8 cellular contexts compared by ENCODE assay signal in the genomic region with DNA sequence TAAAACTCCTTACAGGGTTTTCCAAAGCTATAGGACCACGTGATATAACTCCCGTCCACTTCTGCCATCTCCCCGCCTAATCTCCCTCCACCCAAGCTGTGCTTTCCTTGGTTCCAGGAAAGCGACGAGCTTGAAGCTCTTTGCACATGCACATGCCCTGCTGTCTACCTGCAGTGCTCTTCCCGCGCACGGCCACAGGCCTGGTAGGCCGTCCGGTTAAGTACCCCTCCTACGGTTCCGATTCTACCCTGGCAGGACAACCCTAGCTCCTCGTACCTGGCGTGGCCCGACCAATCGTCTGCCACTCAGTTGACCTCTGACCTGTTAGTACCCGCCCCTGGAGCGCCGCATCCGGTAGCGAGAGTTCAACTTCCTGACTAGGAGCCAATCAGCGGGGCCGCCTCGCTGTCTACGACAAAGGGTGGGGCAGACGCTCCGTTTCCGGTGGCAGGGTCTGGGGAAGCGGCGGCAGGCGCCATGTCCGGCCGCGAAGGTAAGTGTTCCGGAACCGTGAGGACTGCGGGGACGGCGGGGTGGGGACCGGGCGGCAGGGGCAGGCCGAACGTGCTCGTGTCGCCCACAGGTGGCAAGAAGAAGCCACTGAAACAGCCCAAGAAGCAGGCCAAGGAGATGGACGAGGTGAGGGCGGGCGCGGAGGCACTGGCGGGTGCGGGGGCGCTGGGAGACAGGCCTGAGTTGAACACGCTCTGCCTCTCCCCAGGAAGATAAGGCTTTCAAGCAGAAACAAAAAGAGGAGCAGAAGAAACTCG. TPM values are rescaled to one million over a fixed set of nuclear protein-coding genes. Genes with fewer than 3 reads are reported as not detected.
DNase-seq lines count a peak whose midpoint lies in the region; ATAC-seq lines count a peak whose summit lies in the region.

A gene with protein sequence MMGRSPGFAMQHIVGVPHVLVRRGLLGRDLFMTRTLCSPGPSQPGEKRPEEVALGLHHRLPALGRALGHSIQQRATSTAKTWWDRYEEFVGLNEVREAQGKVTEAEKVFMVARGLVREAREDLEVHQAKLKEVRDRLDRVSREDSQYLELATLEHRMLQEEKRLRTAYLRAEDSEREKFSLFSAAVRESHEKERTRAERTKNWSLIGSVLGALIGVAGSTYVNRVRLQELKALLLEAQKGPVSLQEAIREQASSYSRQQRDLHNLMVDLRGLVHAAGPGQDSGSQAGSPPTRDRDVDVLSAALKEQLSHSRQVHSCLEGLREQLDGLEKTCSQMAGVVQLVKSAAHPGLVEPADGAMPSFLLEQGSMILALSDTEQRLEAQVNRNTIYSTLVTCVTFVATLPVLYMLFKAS (minus strand): TSS at position 300 of the 770 bp plus-strand sequence. CDS start 4,991 bp downstream, outside the sequence.
TSS of gene TMA7 (plus strand) at position 438 of the 770 bp plus-strand sequence. CDS start at position 478, 40 bp downstream.

- H3K9me3 Mint-ChIP-seq in IgD-negative memory B cell = no peaks in the 10 kb centered on the region

- DNase-seq in DMS114 treated with DMSO at 0.1 percent for 48 hours (lab: John Stamatoyannopoulos, UW; ENCODE audit: unreplicated experiment) = peak; percentile 94
- peak; percentile 82 for DNase-seq in OCI-M2 (lab: John Stamatoyannopoulos, UW; ENCODE audit: unreplicated experiment)
- DNase-seq in activated T-cell treated with anti-CD3 and anti-CD28 coated beads for 4 hours = peak; percentile 97
- DNase-seq in epidermal melanocyte (ENCODE audit: insufficient read length, low spot score) = peak; percentile 97
- DNase-seq in middle frontal gyrus (ENCODE audit: extremely low spot score, low spot score) = peak; percentile 98
- peak; percentile 97 to 98 for DNase-seq in stimulated activated CD8-positive, alpha-beta memory T cell treated with anti-CD3 and anti-CD28 coated beads, Interleukin-2, amount 100 ng/mL, for 48 hours (ENCODE audit: low read depth in 2 of 2)

- no peaks in the 10 kb centered on the region for H3K27me3 Mint-ChIP-seq in IgD-negative memory B cell

- H3K4me3 Mint-ChIP-seq in IgD-negative memory B cell = peak within 1 kb of the TSS; percentile 92 to 100 (median 95)

- ATAC-seq in GM21529 (IDR thresholded peaks at IDR 0.05; ENCODE audit: unreplicated experiment) = peak; percentile 94

- H3K4me1 Mint-ChIP-seq in IgD-negative memory B cell = peaks cover 20 to 32% (median 20%) of the 10 kb centered on the region in 3 donors

- peak within 1 kb of the TSS; percentile 88 to 99 (median 97) for H3K27ac Mint-ChIP-seq in IgD-negative memory B cell

- peaks cover 2% of the 10 kb centered on the region for H3K36me3 Mint-ChIP-seq in IgD-negative memory B cell

RNA-seq across cellular contexts. Expression of the first gene that starts in this region (rescaled TPM):
- 13.4 TPM for polyA plus RNA-seq in IgD-negative memory B cell

RNA-seq across cellular contexts. Expression of gene TMA7, which starts in this region (rescaled TPM):
- 701 TPM for polyA plus RNA-seq in IgD-negative memory B cell

Comparison
In these comparisons a context has a peak if more than half of its experiments do, and no peak if none do; other contexts are left out.
1. Peak in every context shown above with its lines: DNase-seq and ATAC-seq.